In the genomic region with DNA sequence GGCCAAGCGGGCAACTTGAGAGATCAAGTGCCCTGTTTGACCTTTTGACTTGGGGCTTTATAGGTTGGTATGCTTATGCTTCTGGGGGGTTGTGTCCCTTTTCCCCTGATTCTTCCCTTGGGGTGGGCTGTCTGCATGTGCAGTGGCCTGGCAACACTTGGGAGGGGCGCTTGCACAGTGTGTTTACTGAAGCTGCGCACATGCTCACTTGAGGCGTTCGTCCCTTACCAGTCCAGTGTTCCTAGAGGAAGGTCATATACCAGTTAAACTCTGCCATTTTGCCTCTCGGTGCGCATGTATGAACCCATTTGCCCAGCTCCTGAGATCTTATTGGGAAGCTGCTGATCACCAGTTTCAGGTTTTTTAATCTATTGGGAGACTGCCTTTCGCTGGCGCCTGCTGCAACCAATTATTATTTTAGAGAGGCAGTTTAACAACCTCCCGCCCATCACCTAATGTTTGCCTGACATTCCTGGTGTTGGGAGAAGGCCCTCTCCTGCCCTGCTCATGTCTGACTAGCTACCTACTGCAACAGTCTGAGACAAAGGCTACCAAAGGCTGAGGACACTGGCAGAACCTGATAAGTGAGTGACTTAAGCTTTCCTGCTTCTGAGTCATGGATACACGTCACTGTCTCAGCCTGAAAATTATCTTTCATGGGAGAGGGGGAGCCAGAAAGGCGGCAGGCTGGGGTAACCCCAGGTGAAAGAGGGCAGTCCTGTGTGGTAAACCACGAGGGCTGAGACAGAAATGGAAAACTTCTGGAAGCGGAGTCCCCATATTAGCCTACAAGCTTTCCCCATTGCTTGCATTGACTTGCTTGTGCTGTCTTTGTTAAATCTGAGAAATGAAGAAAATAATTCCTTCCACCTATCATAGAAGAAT, we compare ENCODE assay signal across 15 cellular contexts.
DNase-seq lines count a peak whose midpoint lies in the region; ATAC-seq, FAIRE-seq and TF ChIP-seq lines count a peak whose summit lies in the region.
"Had no signal": no experiment of that assay in that cellular context is flagged by ENCODE, and none has a peak within 500 bp of the region (broad histone marks: within the 10 kb centered on the region; RNA-seq: fewer than 3 reads in every experiment).

No MANE protein-coding gene starts in this region.

- BruUV-seq in HCT116 (replicated peaks; lab: Mats Ljungman, UMichigan) = TSS peak; percentile 81

- no peak for TF ChIP-seq CTCF in HCT116 (IDR thresholded peaks at IDR 0.05 in 2 of 3, conservative IDR thresholded peaks at IDR 0.05 in 1 of 3; ENCODE audit: borderline replicate concordance in 1 of 3, insufficient read depth in 1 of 3, low read depth in 2 of 3, low read length in 2 of 3)
- TF ChIP-seq CTCF in RWPE1 (conservative IDR thresholded peaks at IDR 0.05; ENCODE audit: low read depth) = no peak
- no peak for TF ChIP-seq CTCF in fibroblast of the aortic adventitia (IDR thresholded peaks at IDR 0.05; ENCODE audit: insufficient read depth, low read length)

- no peaks in the 10 kb centered on the region for H4K20me1 ChIP-seq in HCT116 (ENCODE audit: insufficient read depth)

- peak overlapping the region; percentile 71 for H2AFZ ChIP-seq in HCT116 (ENCODE audit: low read depth, low read length, poor library complexity, severe bottlenecking)

- H3K4me3 ChIP-seq in HCT116 (replicated peaks in 1 of 2; ENCODE audit: low read depth in 1 of 2, low read length in 2 of 2) = no peak overlapping the region
- no peak overlapping the region for H3K4me3 ChIP-seq in fibroblast of the aortic adventitia (ENCODE audit: low read depth, low read length)
- no peak overlapping the region for H3K4me3 ChIP-seq in small intestine (ENCODE audit: low read depth in 1 of 2, low read length in 2 of 2)

- peak overlapping the region; percentile 52 for H3K4me2 ChIP-seq in HCT116 (ENCODE audit: low read length)

- CTCF ChIA-PET in HCT116 (lab: Charles Lee) (interaction anchor here (1.4 kb wide), 1 partner anchor 345 kb away, joined by 8 read pairs; no protein-coding TSS in a partner anchor), RWPE1 (lab: Yijun Ruan, JAX) (interaction anchor here (1.0 to 1.8 kb wide), 2 partner anchors 12 to 17 kb away, joined by 3 to 5 read pairs; no protein-coding TSS in a partner anchor)

- H3K4me1 ChIP-seq in HCT116 (ENCODE audit: control insufficient read depth in 1 of 2, insufficient read depth in 2 of 2, low read length in 2 of 2) (peaks cover 8 to 17% of the 10 kb centered on the region in 2 experiments), small intestine (ENCODE audit: control insufficient read depth in 2 of 2, insufficient read depth in 1 of 2, low read depth in 1 of 2, low read length in 1 of 2) (no peaks in the 10 kb centered on the region)

- no peak for FAIRE-seq in small intestine (lab: Jason Lieb, UNC)
- FAIRE-seq: colon had no signal

- intact Hi-C loops in HCT116 (cut with micrococcal nuclease) = no loop called here

- no peak overlapping the region for H3K9ac ChIP-seq in HCT116 (ENCODE audit: low read length)

- WGBS in small intestine, 3 donors = 82 to 89% (median 84%) methylated on average over 14 of the region's 14 CpGs

- H3K79me2 ChIP-seq in HCT116 (ENCODE audit: insufficient read depth, low read length) = no peaks in the 10 kb centered on the region

- peaks cover 8 to 9% of the 10 kb centered on the region in 2 experiments; a peak in 2 of 4 replicates for H3K9me3 ChIP-seq in HCT116 (ENCODE audit: control insufficient read depth in 1 of 2, insufficient read depth in 1 of 2, low read depth in 1 of 2, low read length in 2 of 2)
- H3K9me3 ChIP-seq in small intestine (ENCODE audit: control insufficient read depth, low read depth) = no peaks in the 10 kb centered on the region

- H3K36me3 ChIP-seq in HCT116 (ENCODE audit: control insufficient read depth in 1 of 2, insufficient read depth in 2 of 2, low read length in 2 of 2) (no peaks in the 10 kb centered on the region), small intestine (ENCODE audit: control insufficient read depth in 2 of 2, insufficient read depth in 2 of 2, low read length in 2 of 2) (no peaks in the 10 kb centered on the region)

- 0 out of 2 replicates have a peak overlapping the region, but pooled peaks have one; percentile 5 for H3K27ac ChIP-seq in HCT116 (ENCODE audit: low read depth, low read length)
- H3K27ac ChIP-seq in RWPE1 = no peak overlapping the region; the same call in 1 of the 2 replicates
- no peak overlapping the region for H3K27ac ChIP-seq in small intestine (ENCODE audit: low read depth in 1 of 2, low read length in 1 of 2)

- ATAC-seq in HCT116 = peak; percentile 94
- ATAC-seq in HG03520 (IDR thresholded peaks at IDR 0.05; ENCODE audit: unreplicated experiment) = no peak
- ATAC-seq in GM21723 (IDR thresholded peaks at IDR 0.05; ENCODE audit: unreplicated experiment) = no peak
- ATAC-seq: stimulated activated naive B cell treated with anti-CD40 and anti-IgM and Interleukin-4, amounts not matched to agents 10 μg/mL and 1 μg/mL and 100 μg/mL, for 72 hours had no signal

- RAD21 ChIA-PET in HCT116 (lab: Charles Lee; ENCODE audit: low non-redundant PET in 1 of 2, low total read pairs in 2 of 2, uncharacterized antibody in 2 of 2, unreplicated experiment in 2 of 2) = no interaction called here

- 0 out of 2 replicates have a peak, but pooled peaks have one; percentile 9 for TF ChIP-seq RAD21 in HCT116 (IDR thresholded peaks at IDR 0.05; ENCODE audit: low read depth)

- no peaks in the 10 kb centered on the region for H3K27me3 ChIP-seq in HCT116 (ENCODE audit: insufficient read depth, low read length)
- no peaks in the 10 kb centered on the region for H3K27me3 ChIP-seq in small intestine (ENCODE audit: control insufficient read depth in 2 of 2, insufficient read depth in 2 of 2, low read length in 2 of 2)

- peak; percentile 72 for DNase-seq in HCT116 (ENCODE audit: low read depth, low spot score)
- DNase-seq in RWPE1 (ENCODE audit: low spot score) = peak; percentile 52
- peak; percentile 55 for DNase-seq in fibroblast of the aortic adventitia (ENCODE audit: low read depth)
- peak; percentile 46 for DNase-seq in small intestine
- DNase-seq in NCI-H345 treated with DMSO at 0.1 percent for 48 hours (lab: John Stamatoyannopoulos, UW; ENCODE audit: unreplicated experiment) = no peak
- DNase-seq: activated B cell treated with CpG ODN at 0.5 μM for 24 hours; CD4-positive, alpha-beta memory T cell; NCI-H1417; NCI-H510A treated with DMSO at 0.1 percent for 48 hours; Right ventricle myocardium superior; stimulated activated CD4-positive, alpha-beta T cell treated with anti-CD3 and anti-CD28 coated beads, Interleukin-4, amount 100 ng/mL, for 4 hours; stimulated activated naive B cell treated with anti-CD40 and anti-IgM and Interleukin-4, amounts not matched to agents 10 μg/mL and 1 μg/mL and 100 μg/mL, for 72 hours had no signal

- H3K9me2 ChIP-seq in HCT116 (ENCODE audit: insufficient read depth) = no peaks in the 10 kb centered on the region

- TF ChIP-seq POLR2A in HCT116 (IDR thresholded peaks at IDR 0.05; ENCODE audit: borderline replicate concordance, extremely low read depth, insufficient read depth, insufficient read length) = no peak

- POLR2A ChIA-PET in HCT116 (lab: Charles Lee) = interaction anchor here (1.4 kb wide), 1 partner anchor 97 kb away, joined by 3 read pairs; the partner anchor contains the start of gene CPE
- POLR2A ChIA-PET in RWPE1 (lab: Yijun Ruan, JAX; ENCODE audit: low non-redundant PET) = no interaction called here

TF ChIP-seq in HCT116, 20 proteins besides CTCF, POLR2A, EP300 and RAD21 (continues in another document):
- TF ChIP-seq, protein P1, sequence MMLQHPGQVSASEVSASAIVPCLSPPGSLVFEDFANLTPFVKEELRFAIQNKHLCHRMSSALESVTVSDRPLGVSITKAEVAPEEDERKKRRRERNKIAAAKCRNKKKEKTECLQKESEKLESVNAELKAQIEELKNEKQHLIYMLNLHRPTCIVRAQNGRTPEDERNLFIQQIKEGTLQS (IDR thresholded peaks at IDR 0.05) = peak; percentile 44; the same call in 1 of the 2 replicates
- TF ChIP-seq ZNF274 (IDR thresholded peaks at IDR 0.05; ENCODE audit: low read depth, low read length) (no peak), SP1 (IDR thresholded peaks at IDR 0.05; ENCODE audit: low read depth) (peak; percentile 89), EZH2phosphoT487 (IDR thresholded peaks at IDR 0.05; ENCODE audit: borderline replicate concordance) (no peak), CEBPB (IDR thresholded peaks at IDR 0.05; ENCODE audit: low read depth) (no peak), TCF7L2 (IDR thresholded peaks at IDR 0.05; ENCODE audit: borderline replicate concordance, extremely low read depth, insufficient read depth, insufficient read length) (no peak), YY1 (IDR thresholded peaks at IDR 0.05; ENCODE audit: extremely low read depth, insufficient replicate concordance, low read depth, low read length) (peak; percentile 12), ZFX (IDR thresholded peaks at IDR 0.05) (no peak), REST (IDR thresholded peaks at IDR 0.05; ENCODE audit: low read depth) (no peak), FOSL1 (IDR thresholded peaks at IDR 0.05; ENCODE audit: low read depth) (peak; percentile 87)
